8 cellular contexts compared by ENCODE assay signal in genomic region chr18:59139615-59140286, GRCh38. TPM values are rescaled to one million over a fixed set of nuclear protein-coding genes. Genes with fewer than 3 reads are reported as not detected.
DNase-seq lines count a peak whose midpoint lies in the region; ATAC-seq and TF ChIP-seq lines count a peak whose summit lies in the region.

Gene SEC11C, plus strand, starts transcription at chr18:59139884. Its CDS starts 65 bp downstream, at chr18:59139949.

- CTCF ChIA-PET in BJ (lab: Yijun Ruan, JAX) = interaction anchor here (1.2 kb wide), 1 partner anchor 13 kb away, joined by 4 read pairs; no protein-coding TSS in a partner anchor
- CTCF ChIA-PET in activated CD4-positive, alpha-beta T cell treated with anti-CD3 and anti-CD28 coated beads, Interleukin-2, amount 10 ng/mL, durations not matched to agents 7 days and 5 days (lab: Charles Lee) = interaction anchor here (0.9 to 1.1 kb wide), 2 partner anchors 15 to 16 kb away, joined by 3 read pairs; no protein-coding TSS in a partner anchor

- no peak for TF ChIP-seq CTCF in BJ (IDR thresholded peaks at IDR 0.05; ENCODE audit: insufficient read depth, low read depth, low read length)

- peak within 1 kb of the TSS; percentile 99 for H3K27ac Mint-ChIP-seq in activated CD4-positive, alpha-beta T cell treated with anti-CD3 and anti-CD28 coated beads, Interleukin-2, amount 10 ng/mL, durations not matched to agents 7 days and 5 days

- peak within 1 kb of the TSS; percentile 91 for H3K4me3 Mint-ChIP-seq in activated CD4-positive, alpha-beta T cell treated with anti-CD3 and anti-CD28 coated beads, Interleukin-2, amount 10 ng/mL, durations not matched to agents 7 days and 5 days

- peaks cover 7% of the 10 kb centered on the region for H3K27me3 ChIP-seq in BJ (ENCODE audit: control insufficient read depth, insufficient read depth, low read length)

- H3K4me3 ChIP-seq in BJ (ENCODE audit: low read depth, low read length) = peak within 1 kb of the TSS; percentile 86

- DNase-seq in BJ (ENCODE audit: low read depth) (peak; percentile 72), NCI-H69 (lab: John Stamatoyannopoulos, UW) (peak; percentile 100), dedifferentiated amniotic fluid mesenchymal stem cell (ENCODE audit: extremely low spot score) (peak; percentile 92), left lobe of liver (ENCODE audit: low spot score) (peak; percentile 99)
- DNase-seq in activated CD4-positive, alpha-beta T cell treated with anti-CD3 and anti-CD28 coated beads, Interleukin-2, amount 10 ng/mL, durations not matched to agents 7 days and 5 days = peak; percentile 97
- peak; percentile 93 for DNase-seq in stimulated activated CD4-positive, alpha-beta T cell treated with anti-CD3 and anti-CD28 coated beads, Interleukin-2, amount 100 ng/mL, for 4 hours (ENCODE audit: low read depth)

- H3K9me3 Mint-ChIP-seq in activated CD4-positive, alpha-beta T cell treated with anti-CD3 and anti-CD28 coated beads, Interleukin-2, amount 10 ng/mL, durations not matched to agents 7 days and 5 days = no peaks in the 10 kb centered on the region

- ATAC-seq in GM19328 (IDR thresholded peaks at IDR 0.05; ENCODE audit: unreplicated experiment) (peak; percentile 78), HG03520 (IDR thresholded peaks at IDR 0.05; ENCODE audit: unreplicated experiment) (peak; percentile 77), left lobe of liver (peak; percentile 90)

- POLR2A ChIA-PET in BJ (lab: Charles Lee) = no interaction called here
- POLR2A ChIA-PET in activated CD4-positive, alpha-beta T cell treated with anti-CD3 and anti-CD28 coated beads, Interleukin-2, amount 10 ng/mL, durations not matched to agents 7 days and 5 days (lab: Charles Lee) = no interaction called here

- peaks cover 11% of the 10 kb centered on the region for H3K27me3 Mint-ChIP-seq in activated CD4-positive, alpha-beta T cell treated with anti-CD3 and anti-CD28 coated beads, Interleukin-2, amount 10 ng/mL, durations not matched to agents 7 days and 5 days

- no peaks in the 10 kb centered on the region for H3K36me3 ChIP-seq in BJ (ENCODE audit: control insufficient read depth, insufficient read depth, low read length)

- peaks cover 45% of the 10 kb centered on the region for H3K4me1 Mint-ChIP-seq in activated CD4-positive, alpha-beta T cell treated with anti-CD3 and anti-CD28 coated beads, Interleukin-2, amount 10 ng/mL, durations not matched to agents 7 days and 5 days

- H3K36me3 Mint-ChIP-seq in activated CD4-positive, alpha-beta T cell treated with anti-CD3 and anti-CD28 coated beads, Interleukin-2, amount 10 ng/mL, durations not matched to agents 7 days and 5 days (ENCODE audit: low read depth) = peaks cover 3% of the 10 kb centered on the region

RNA-seq across cellular contexts. Expression of gene SEC11C, which starts in this region (rescaled TPM):
- 18.2 and 32.0 TPM in 2 replicates for polyA plus RNA-seq in BJ (2011; rRNA removed)
- 3.3 and 4.4 TPM in 2 replicates for polyA minus RNA-seq in BJ (2011; rRNA and poly(A)+ RNA removed)
- 10 to 100 TPM; 63.3 to 64.1 TPM for total RNA-seq in activated CD4-positive, alpha-beta T cell treated with anti-CD3 and anti-CD28 coated beads, Interleukin-2, amount 10 ng/mL, durations not matched to agents 7 days and 5 days
- total RNA-seq in left lobe of liver = 94.7 TPM

Comparison
In these comparisons a context has a peak if more than half of its experiments do, and no peak if none do; other contexts are left out.
1. Peak in every context shown above with its lines: DNase-seq, ATAC-seq and H3K4me3 ChIP-seq.